In the genomic region with DNA sequence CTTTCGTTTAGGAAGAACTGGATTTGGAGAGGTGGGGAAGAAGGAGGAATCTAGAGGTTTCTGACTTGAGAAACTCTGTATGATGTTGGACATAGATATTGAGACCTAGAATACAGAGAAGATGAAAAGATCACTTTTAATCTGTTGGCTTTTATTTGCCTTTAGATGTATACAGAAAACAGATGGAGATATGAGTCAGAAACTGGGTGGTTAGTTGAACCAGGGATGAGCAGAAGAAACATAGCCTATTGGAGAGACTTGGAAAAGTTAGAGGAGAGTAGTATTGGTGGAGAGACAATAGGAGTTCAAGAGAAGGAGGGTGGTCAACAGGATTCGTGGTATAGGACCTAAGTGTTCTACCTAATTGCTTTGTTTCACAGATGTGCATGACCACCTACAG, we compare ENCODE assay signal across 16 cellular contexts. TPM values are rescaled to one million over a fixed set of nuclear protein-coding genes. Genes with fewer than 3 reads are reported as not detected.
DNase-seq lines count a peak whose midpoint lies in the region; ATAC-seq, FAIRE-seq and TF ChIP-seq lines count a peak whose summit lies in the region.
"Had no signal": no experiment of that assay in that cellular context is flagged by ENCODE, and none has a peak within 500 bp of the region (broad histone marks: within the 10 kb centered on the region; RNA-seq: fewer than 3 reads in every experiment).

No MANE protein-coding gene starts in this region.

- 79% methylated on average over 2 of the region's 2 CpGs for WGBS in A549 (ENCODE audit: missing lambda C conversion rate)

- no peaks in the 10 kb centered on the region; the same call in 1 of the 2 replicates for H3K36me3 ChIP-seq in Loucy (ENCODE audit: insufficient read depth, low read length)

- TF ChIP-seq EP300 in A549 (IDR thresholded peaks at IDR 0.05) = no peak

- no peak for TF ChIP-seq RAD21 in A549 (conservative IDR thresholded peaks at IDR 0.05 in 1 of 2, IDR thresholded peaks at IDR 0.05 in 1 of 2)

- no peaks in the 10 kb centered on the region for H3K9me2 ChIP-seq in Loucy (replicated peaks; ENCODE audit: low read depth, low read length)

- H3F3A ChIP-seq in Loucy (ENCODE audit: low read depth) = no peaks in the 10 kb centered on the region

- no peaks in the 10 kb centered on the region for H4K20me1 ChIP-seq in Loucy (ENCODE audit: insufficient read depth, low read length, poor library complexity, severe bottlenecking)

- H3K9me3 ChIP-seq in A549 = no peaks in the 10 kb centered on the region
- H3K9me3 ChIP-seq in Loucy (ENCODE audit: insufficient read depth, low read depth, low read length) = no peaks in the 10 kb centered on the region
- H3K9me3 ChIP-seq: Caco-2 had no signal

- no peak for ATAC-seq in A549
- ATAC-seq in HG03521 (IDR thresholded peaks at IDR 0.05; ENCODE audit: unreplicated experiment) = no peak
- ATAC-seq in esophagus mucosa = no peak
- ATAC-seq: activated naive CD4-positive, alpha-beta T cell treated with anti-CD3 and anti-CD28 coated beads, Interleukin-2, amount 50 U/mL, for 72 hours; K562; natural killer cell treated with Interleukin-12 subunit alpha and Interleukin-12 subunit beta and Interleukin-15 and Interleukin-18, amount 100 ng/mL, for 72 hours had no signal

- no peak for TF ChIP-seq POLR2A in A549 (IDR thresholded peaks at IDR 0.05; ENCODE audit: low read length)

- no peak for TF ChIP-seq CTCF in A549 (IDR thresholded peaks at IDR 0.05)
- no peak for TF ChIP-seq CTCF in Loucy (conservative IDR thresholded peaks at IDR 0.05; ENCODE audit: low read length)
- no peak for TF ChIP-seq CTCF in fibroblast of mammary gland (conservative IDR thresholded peaks at IDR 0.05; ENCODE audit: control insufficient read depth, insufficient read depth, low read depth, low read length)

- DNase-seq in A549 (ENCODE audit: low read depth in 1 of 2, low spot score in 1 of 2) = no peak
- peak; percentile 58 for DNase-seq in fibroblast of mammary gland (ENCODE audit: low read depth)
- no peak for DNase-seq in D341Med (ENCODE audit: low spot score)
- DNase-seq: activated CD4-positive, alpha-beta T cell treated with anti-CD3 and anti-CD28 coated beads for 48 hours; Caco-2; endodermal cell; NCI-H1105; Right ventricle myocardium superior; T-helper 9 cell had no signal

- peak overlapping the region in 1 of 2 experiments; percentile 72; a peak in 3 of 6 replicates for H3K27ac ChIP-seq in A549

- H3K4me2 ChIP-seq in A549 = peak overlapping the region; percentile 29; the same call in 2 of the 3 replicates
- peak overlapping the region; percentile 18 for H3K4me2 ChIP-seq in Loucy (ENCODE audit: low read depth, low read length, poor library complexity, severe bottlenecking)

- peaks cover 57% of the 10 kb centered on the region for H3K79me2 ChIP-seq in Loucy (ENCODE audit: insufficient read depth, low read length)

- H3K4me3 ChIP-seq in A549 (no peak overlapping the region), Loucy (ENCODE audit: low read length, poor library complexity, severe bottlenecking) (no peak overlapping the region), fibroblast of mammary gland (ENCODE audit: control insufficient read depth, low read depth, low read length) (no peak overlapping the region)
- H3K4me3 ChIP-seq: K562, lung had no signal

- CTCF ChIA-PET in A549 (lab: Yijun Ruan, JAX) = interaction anchor here (0.6 to 3.5 kb wide), 7 partner anchors 13 to 154 kb away, joined by 3 to 17 read pairs (median 3); partner anchors contain the start of gene CES3

- no peak overlapping the region for H3K9ac ChIP-seq in Loucy (ENCODE audit: low read depth, low read length, poor library complexity, severe bottlenecking)

- peaks cover 45% of the 10 kb centered on the region for H3K4me1 ChIP-seq in A549
- peaks cover 32% of the 10 kb centered on the region for H3K4me1 ChIP-seq in Loucy (ENCODE audit: insufficient read depth, low read length, poor library complexity, severe bottlenecking)

- POLR2A ChIA-PET in A549 (lab: Yijun Ruan, JAX) = interaction anchor here (1.3 kb wide), 1 partner anchor 24 kb away, joined by 3 read pairs; no protein-coding TSS in a partner anchor

- no peak overlapping the region for H2AFZ ChIP-seq in Loucy (ENCODE audit: low read length)

- no peaks in the 10 kb centered on the region for H3K27me3 ChIP-seq in Loucy (ENCODE audit: insufficient read depth, low read length, poor library complexity, severe bottlenecking)

- FAIRE-seq in A549 (lab: Jason Lieb, UNC) = no peak
- FAIRE-seq: K562 had no signal

TF ChIP-seq in A549, 52 proteins besides CTCF, POLR2A, EP300 and RAD21:
- no peak for TF ChIP-seq TP53 (CRISPR knock-in tag; IDR thresholded peaks at IDR 0.05)
- TF ChIP-seq HOXB13 (CRISPR knock-in tag; IDR thresholded peaks at IDR 0.05; ENCODE audit: low read depth) = no peak
- no peak for TF ChIP-seq HEYL (CRISPR knock-in tag; IDR thresholded peaks at IDR 0.05)
- no peak for TF ChIP-seq RNF2 (IDR thresholded peaks at IDR 0.05; ENCODE audit: borderline replicate concordance, low read depth)
- TF ChIP-seq MAZ (IDR thresholded peaks at IDR 0.05; ENCODE audit: borderline replicate concordance, low read depth, low read length) = no peak
- no peak for TF ChIP-seq HDAC2 (IDR thresholded peaks at IDR 0.05)
- TF ChIP-seq CHD4 (IDR thresholded peaks at IDR 0.05; ENCODE audit: borderline replicate concordance) = no peak
- TF ChIP-seq RCOR1 (IDR thresholded peaks at IDR 0.05; ENCODE audit: low read depth, low read length) = no peak

RNA-seq across cellular contexts. Expression of gene PHAF1, which starts 5.1 kb away (rescaled TPM):
- polyA plus RNA-seq in A549 (2011; rRNA removed) (37.6 and 48.6 TPM in 2 replicates), A549 (2017; fragmentation: RNase III; extraction: RNeasy Plus Mini Kit Qiagen cat#74134 plus additional on column Dnase treatment) (20.7 to 21.6 TPM (median 20.9 TPM) in 3 replicates)
- 31.5 and 38.0 TPM in 2 replicates for polyA plus RNA-seq in A549 (2012; cell fraction: cytosol; rRNA removed)
- 32.0 and 34.9 TPM in 2 replicates for polyA plus RNA-seq in A549 (2012; cell fraction: nucleus; rRNA removed)
- polyA minus RNA-seq in A549 (2011; rRNA and poly(A)+ RNA removed) = 37.6 and 43.6 TPM in 2 replicates
- total RNA-seq in esophagus mucosa = 12.1 TPM

RNA-seq across cellular contexts. Expression of gene B3GNT9, which starts 36.0 kb away (rescaled TPM):
- polyA plus RNA-seq in A549 (2011; rRNA removed) (6.8 and 8.5 TPM in 2 replicates), A549 (2017; fragmentation: RNase III; extraction: RNeasy Plus Mini Kit Qiagen cat#74134 plus additional on column Dnase treatment) (6.7 to 9.3 TPM (median 9.0 TPM) in 3 replicates)
- 6.2 and 8.6 TPM in 2 replicates for polyA plus RNA-seq in A549 (2012; cell fraction: cytosol; rRNA removed)
- 9.0 and 10.9 TPM in 2 replicates for polyA plus RNA-seq in A549 (2012; cell fraction: nucleus; rRNA removed)
- polyA minus RNA-seq in A549 (2011; rRNA and poly(A)+ RNA removed) = 9.8 and 10.8 TPM in 2 replicates
- 3.7 TPM for total RNA-seq in esophagus mucosa

RNA-seq across cellular contexts. Expression of gene TRADD, which starts 44.9 kb away (rescaled TPM):
- 7.8 and 9.1 TPM in 2 replicates for polyA plus RNA-seq in A549 (2011; rRNA removed)
- polyA plus RNA-seq in A549 (2012; cell fraction: cytosol; rRNA removed) = 22.9 and 30.0 TPM in 2 replicates
- polyA plus RNA-seq in A549 (2012; cell fraction: nucleus; rRNA removed) = 35.6 and 45.2 TPM in 2 replicates
- polyA plus RNA-seq in A549 (2017; fragmentation: RNase III; extraction: RNeasy Plus Mini Kit Qiagen cat#74134 plus additional on column Dnase treatment) = 13.2 to 15.2 TPM (median 15.2 TPM) in 3 replicates
- 3.5 and 4.4 TPM in 2 replicates for polyA minus RNA-seq in A549 (2011; rRNA and poly(A)+ RNA removed)
- total RNA-seq in esophagus mucosa = 18.0 TPM

RNA-seq across cellular contexts. Expression of gene FBXL8, which starts 45.0 kb away (rescaled TPM):
- 5.4 and 5.6 TPM in 2 replicates for polyA plus RNA-seq in A549 (2011; rRNA removed)
- 10.7 and 15.0 TPM in 2 replicates for polyA plus RNA-seq in A549 (2012; cell fraction: cytosol; rRNA removed)
- 99.8 and 200 TPM in 2 replicates for polyA plus RNA-seq in A549 (2012; cell fraction: nucleus; rRNA removed)
- 12.5 to 14.4 TPM (median 13.1 TPM) in 3 replicates for polyA plus RNA-seq in A549 (2017; fragmentation: RNase III; extraction: RNeasy Plus Mini Kit Qiagen cat#74134 plus additional on column Dnase treatment)
- 2.4 and 2.6 TPM in 2 replicates for polyA minus RNA-seq in A549 (2011; rRNA and poly(A)+ RNA removed)
- 5.5 TPM for total RNA-seq in esophagus mucosa

RNA-seq across cellular contexts. Expression of gene HSF4, which starts 49.8 kb away (rescaled TPM):
- polyA plus RNA-seq in A549 (2011; rRNA removed) (8.3 and 11.7 TPM in 2 replicates), A549 (2017; fragmentation: RNase III; extraction: RNeasy Plus Mini Kit Qiagen cat#74134 plus additional on column Dnase treatment) (15.3 to 22.0 TPM (median 18.9 TPM) in 3 replicates)
- 12.1 and 13.7 TPM in 2 replicates for polyA plus RNA-seq in A549 (2012; cell fraction: cytosol; rRNA removed)
- 198 and 241 TPM in 2 replicates for polyA plus RNA-seq in A549 (2012; cell fraction: nucleus; rRNA removed)
- 4.9 and 5.0 TPM in 2 replicates for polyA minus RNA-seq in A549 (2011; rRNA and poly(A)+ RNA removed)
- total RNA-seq in esophagus mucosa = 10.9 TPM
